Comparison of ENCODE assay signal across 8 cellular contexts in the genomic region with DNA sequence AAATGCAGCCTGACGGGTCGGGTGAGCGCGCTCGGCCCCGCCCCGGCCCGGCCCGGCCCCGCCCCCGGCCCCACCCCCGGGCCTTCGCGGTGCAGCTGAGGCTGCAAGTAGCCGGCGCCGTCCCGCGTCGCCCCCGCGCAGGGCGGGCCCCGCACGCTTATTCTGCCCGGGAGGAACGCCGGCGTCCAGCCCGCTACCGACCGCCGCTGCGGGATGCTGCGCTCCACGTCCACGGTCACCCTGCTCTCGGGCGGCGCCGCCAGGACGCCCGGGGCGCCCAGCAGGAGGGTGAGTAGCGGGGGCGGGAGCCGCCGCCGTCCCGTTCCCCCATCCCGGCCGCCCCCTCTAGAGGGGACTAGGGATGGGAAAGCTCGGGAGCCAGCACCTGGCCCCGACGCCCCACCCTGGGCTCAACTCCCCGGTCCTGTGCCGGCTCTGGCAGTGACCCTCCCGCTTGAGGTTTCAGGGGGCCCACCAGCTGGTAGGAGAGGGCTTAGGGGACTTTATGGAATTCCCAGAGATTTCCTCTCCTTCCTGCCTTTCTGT. TPM values are rescaled to one million over a fixed set of nuclear protein-coding genes. Genes with fewer than 3 reads are reported as not detected.
DNase-seq lines count a peak whose midpoint lies in the region; ATAC-seq and TF ChIP-seq lines count a peak whose summit lies in the region.

A gene with protein sequence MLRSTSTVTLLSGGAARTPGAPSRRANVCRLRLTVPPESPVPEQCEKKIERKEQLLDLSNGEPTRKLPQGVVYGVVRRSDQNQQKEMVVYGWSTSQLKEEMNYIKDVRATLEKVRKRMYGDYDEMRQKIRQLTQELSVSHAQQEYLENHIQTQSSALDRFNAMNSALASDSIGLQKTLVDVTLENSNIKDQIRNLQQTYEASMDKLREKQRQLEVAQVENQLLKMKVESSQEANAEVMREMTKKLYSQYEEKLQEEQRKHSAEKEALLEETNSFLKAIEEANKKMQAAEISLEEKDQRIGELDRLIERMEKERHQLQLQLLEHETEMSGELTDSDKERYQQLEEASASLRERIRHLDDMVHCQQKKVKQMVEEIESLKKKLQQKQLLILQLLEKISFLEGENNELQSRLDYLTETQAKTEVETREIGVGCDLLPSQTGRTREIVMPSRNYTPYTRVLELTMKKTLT (plus strand): TSS at position 83 of the 546 bp plus-strand sequence. CDS start 131 bp downstream, at position 214.

- POLR2A ChIA-PET in MCF 10A (lab: Yijun Ruan, JAX): interaction anchor here (0.6 kb wide), 2 partner anchors 115 to 551 kb away, joined by 3 to 5 read pairs; partner anchors contain the start of gene POLR2M

- no peak within 1 kb of the TSS for H3K27ac Mint-ChIP-seq in MCF 10A (ENCODE audit: low read depth, unreplicated experiment)

- ATAC-seq in GM19455 (IDR thresholded peaks at IDR 0.05; ENCODE audit: unreplicated experiment): no peak

- peaks cover 4% of the 10 kb centered on the region for H3K36me3 Mint-ChIP-seq in MCF 10A (ENCODE audit: insufficient read depth, unreplicated experiment)

- BruUV-seq in MCF 10A (replicated peaks; lab: Mats Ljungman, UMichigan): TSS peak; percentile 22

- no peaks in the 10 kb centered on the region for H3K9me3 Mint-ChIP-seq in MCF 10A (ENCODE audit: unreplicated experiment)

- in situ Hi-C loops in GM13976 (cut with MboI; ENCODE audit: low sequenced_read_pairs, unreplicated experiment): no loop called here

- no peaks in the 10 kb centered on the region for H3K27me3 Mint-ChIP-seq in MCF 10A (ENCODE audit: insufficient read depth, unreplicated experiment)

- H3K4me1 Mint-ChIP-seq in MCF 10A (ENCODE audit: insufficient read depth, unreplicated experiment): peaks cover 24% of the 10 kb centered on the region

- peak within 1 kb of the TSS; percentile 68 for H3K4me3 Mint-ChIP-seq in MCF 10A (ENCODE audit: unreplicated experiment)

- peak; percentile 61 for DNase-seq in GM13976 (ENCODE audit: low spot score)
- DNase-seq in T-helper 2 cell: peak in 3 of 5 experiments; percentile 27 to 35 (median 30)
- DNase-seq in MCF 10A (ENCODE audit: unreplicated experiment): peak; percentile 37
- peak; percentile 83 for DNase-seq in islet precursor cell
- peak; percentile 6 to 33 for DNase-seq in stimulated activated CD4-positive, alpha-beta T cell treated with anti-CD3 and anti-CD28 coated beads, Interleukin-15, amount 100 ng/mL, for 48 hours (ENCODE audit: low read depth in 2 of 2)
- no peak for DNase-seq in GM19240 (ENCODE audit: insufficient read length, low spot score)
- DNase-seq in DMS79 (lab: John Stamatoyannopoulos, UW): no peak

- CTCF ChIA-PET in MCF 10A (lab: Yijun Ruan, JAX): no interaction called here

- intact Hi-C loops in MCF 10A (cut with micrococcal nuclease): no loop called here

- TF ChIP-seq CTCF in GM13976 (IDR thresholded peaks at IDR 0.05; ENCODE audit: borderline replicate concordance, control extremely low read depth, extremely low read depth, insufficient read depth, missing control alignments) (no peak), MCF 10A (IDR thresholded peaks at IDR 0.05; ENCODE audit: unreplicated experiment) (no peak)

RNA-seq across cellular contexts. Expression of the gene that starts here (rescaled TPM):
- 0.96 and 1.3 TPM in 2 replicates for total RNA-seq in MCF 10A (2022)

Comparison
In these comparisons a context has a peak if more than half of its experiments do, and no peak if none do; other contexts are left out.
1. DNase-seq: peak in GM13976 (single experiment), T-helper 2 cell (3 of 5), MCF 10A (single experiment), islet precursor cell (single experiment) and stimulated activated CD4-positive, alpha-beta T cell treated with anti-CD3 and anti-CD28 coated beads, Interleukin-15, amount 100 ng/mL, for 48 hours (2 of 2); none in GM19240 (single experiment) and DMS79 (single experiment).